ENCODE assay signal across 28 cellular contexts in the genomic region with DNA sequence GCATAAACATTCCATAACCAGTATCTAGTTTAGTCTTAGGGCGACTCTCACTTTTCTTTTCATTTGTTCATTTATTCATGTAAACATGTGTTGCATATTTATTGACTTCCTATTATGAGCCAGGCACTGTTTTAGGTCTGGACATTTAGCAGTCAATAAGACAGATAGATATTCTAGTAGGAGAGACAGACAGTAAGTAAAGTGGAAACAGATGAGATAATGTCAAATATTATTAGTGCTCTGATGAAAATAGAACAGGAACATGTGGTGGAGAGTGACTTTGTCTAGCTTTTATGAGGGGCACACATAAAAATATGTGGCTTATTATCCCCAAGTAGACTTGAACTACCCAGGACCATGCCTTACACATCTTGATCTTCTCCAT.
"Had no signal": no experiment of that assay in that cellular context is flagged by ENCODE, and none has a peak within 500 bp of the region (broad histone marks: within the 10 kb centered on the region; RNA-seq: fewer than 3 reads in every experiment).

No MANE protein-coding gene starts in this region.

- H3K9me3 ChIP-seq: esophagus squamous epithelium, right lobe of liver, testis, transverse colon had no signal

- H3K27ac ChIP-seq: right lobe of liver, skin epidermis, testis, transverse colon had no signal

- H3K4me1 Mint-ChIP-seq: activated CD4-positive, alpha-beta T cell treated with anti-CD3 and anti-CD28 coated beads, Interleukin-2, amount 10 ng/mL, durations not matched to agents 24 days and 14 days; activated naive CD4-positive, alpha-beta T cell treated with anti-CD3 and anti-CD28 coated beads, Interleukin-2, amount 10 ng/mL, durations not matched to agents 7 days and 5 days; activated naive CD8-positive, alpha-beta T cell treated with anti-CD3 and anti-CD28 coated beads, Interleukin-2, amount 10 ng/mL, durations not matched to agents 7 days and 5 days; central memory CD8-positive, alpha-beta T cell; naive B cell; T-helper 17 cell had no signal

- H3K27me3 ChIP-seq: esophagus squamous epithelium, right lobe of liver, testis, transverse colon had no signal

- H3K9me3 Mint-ChIP-seq: activated CD4-positive, alpha-beta memory T cell treated with anti-CD3 and anti-CD28 coated beads for 36 hours; activated CD4-positive, alpha-beta T cell treated with anti-CD3 and anti-CD28 coated beads, Interleukin-2, amount 10 ng/mL, durations not matched to agents 24 days and 14 days; activated naive CD4-positive, alpha-beta T cell treated with anti-CD3 and anti-CD28 coated beads, Interleukin-2, amount 10 ng/mL, durations not matched to agents 7 days and 5 days; activated naive CD8-positive, alpha-beta T cell treated with anti-CD3 and anti-CD28 coated beads, Interleukin-2, amount 10 ng/mL, durations not matched to agents 7 days and 5 days; activated T-cell treated with anti-CD3 and anti-CD28 coated beads, Interleukin-2, amount 50 U/mL, for 24 hours; central memory CD8-positive, alpha-beta T cell; dendritic cell treated with granulocyte-macrophage colony-stimulating factor and Interleukin-4, amounts not matched to agents 40 ng/mL and 50 ng/mL, for 4 days; endodermal cell; naive B cell had no signal

- H3K27me3 Mint-ChIP-seq: activated CD4-positive, alpha-beta memory T cell treated with anti-CD3 and anti-CD28 coated beads for 36 hours; activated naive CD4-positive, alpha-beta T cell treated with anti-CD3 and anti-CD28 coated beads, Interleukin-2, amount 10 ng/mL, durations not matched to agents 7 days and 5 days; activated T-cell treated with anti-CD3 and anti-CD28 coated beads, Interleukin-2, amount 50 U/mL, for 24 hours; central memory CD8-positive, alpha-beta T cell; dendritic cell treated with granulocyte-macrophage colony-stimulating factor and Interleukin-4, amounts not matched to agents 40 ng/mL and 50 ng/mL, for 4 days; T-helper 17 cell had no signal

- H3K4me3 ChIP-seq: esophagus squamous epithelium, right lobe of liver, skin epidermis, testis, transverse colon had no signal

- H3K4me1 ChIP-seq: right lobe of liver, testis, transverse colon had no signal

- H3K27ac Mint-ChIP-seq: activated CD4-positive, alpha-beta memory T cell treated with anti-CD3 and anti-CD28 coated beads for 36 hours; activated CD4-positive, alpha-beta T cell treated with anti-CD3 and anti-CD28 coated beads, Interleukin-2, amount 10 ng/mL, durations not matched to agents 24 days and 14 days; activated naive CD4-positive, alpha-beta T cell treated with anti-CD3 and anti-CD28 coated beads, Interleukin-2, amount 10 ng/mL, durations not matched to agents 7 days and 5 days; activated naive CD8-positive, alpha-beta T cell treated with anti-CD3 and anti-CD28 coated beads, Interleukin-2, amount 10 ng/mL, durations not matched to agents 7 days and 5 days; activated T-cell treated with anti-CD3 and anti-CD28 coated beads, Interleukin-2, amount 50 U/mL, for 24 hours; dendritic cell treated with granulocyte-macrophage colony-stimulating factor and Interleukin-4, amounts not matched to agents 40 ng/mL and 50 ng/mL, for 4 days; endodermal cell; naive B cell; T-helper 17 cell had no signal

- H3K36me3 Mint-ChIP-seq: activated CD4-positive, alpha-beta memory T cell treated with anti-CD3 and anti-CD28 coated beads for 36 hours; activated naive CD4-positive, alpha-beta T cell treated with anti-CD3 and anti-CD28 coated beads, Interleukin-2, amount 10 ng/mL, durations not matched to agents 7 days and 5 days; activated naive CD8-positive, alpha-beta T cell treated with anti-CD3 and anti-CD28 coated beads, Interleukin-2, amount 10 ng/mL, durations not matched to agents 7 days and 5 days; naive B cell had no signal

- H3K4me3 Mint-ChIP-seq: activated CD4-positive, alpha-beta memory T cell treated with anti-CD3 and anti-CD28 coated beads for 36 hours; activated CD4-positive, alpha-beta T cell treated with anti-CD3 and anti-CD28 coated beads, Interleukin-2, amount 10 ng/mL, durations not matched to agents 24 days and 14 days; activated naive CD4-positive, alpha-beta T cell treated with anti-CD3 and anti-CD28 coated beads, Interleukin-2, amount 10 ng/mL, durations not matched to agents 7 days and 5 days; activated naive CD8-positive, alpha-beta T cell treated with anti-CD3 and anti-CD28 coated beads, Interleukin-2, amount 10 ng/mL, durations not matched to agents 7 days and 5 days; activated T-cell treated with anti-CD3 and anti-CD28 coated beads, Interleukin-2, amount 50 U/mL, for 24 hours; central memory CD8-positive, alpha-beta T cell; dendritic cell treated with granulocyte-macrophage colony-stimulating factor and Interleukin-4, amounts not matched to agents 40 ng/mL and 50 ng/mL, for 4 days; endodermal cell; naive B cell; neural crest cell; T-helper 17 cell had no signal

- ATAC-seq: right lobe of liver; stimulated activated naive CD8-positive, alpha-beta T cell treated with anti-CD3 and anti-CD28 coated beads, Interleukin-15, Interleukin-2, amounts not matched to agents 100 U/mL and 50 U/mL, for 24 hours; T-helper 17 cell had no signal

- DNase-seq: activated CD4-positive, alpha-beta memory T cell treated with anti-CD3 and anti-CD28 coated beads for 36 hours; activated CD4-positive, alpha-beta T cell treated with anti-CD3 and anti-CD28 coated beads, Interleukin-2, amount 10 ng/mL, durations not matched to agents 24 days and 14 days; activated CD4-positive, CD25-positive, alpha-beta regulatory T cell treated with anti-CD3 and anti-CD28 coated beads, Interleukin-2, amount 50 U/mL, for 72 hours; activated CD8-positive, alpha-beta memory T cell treated with anti-CD3 and anti-CD28 coated beads, Interleukin-2, amount 50 U/mL, for 48 hours; activated gamma-delta T cell; activated naive CD4-positive, alpha-beta T cell treated with anti-CD3 and anti-CD28 coated beads, Interleukin-2, amount 10 ng/mL, durations not matched to agents 7 days and 5 days; activated naive CD8-positive, alpha-beta T cell treated with anti-CD3 and anti-CD28 coated beads, Interleukin-2, amount 10 ng/mL, durations not matched to agents 7 days and 5 days; activated T-cell treated with anti-CD3 and anti-CD28 coated beads, Interleukin-2, amount 50 U/mL, for 24 hours; amygdala; endodermal cell; esophagus squamous epithelium; foreskin melanocyte; glutamatergic neuron; naive B cell; occipital lobe; right lobe of liver; stimulated activated CD4-positive, alpha-beta T cell treated with anti-CD3 and anti-CD28 coated beads, Interleukin-12 subunit alpha, Interleukin-12 subunit beta, amount 100 ng/mL, for 4 hours; stimulated activated CD4-positive, alpha-beta T cell treated with anti-CD3 and anti-CD28 coated beads, Interleukin-4, amount 100 ng/mL, for 1 hour; stimulated activated naive CD8-positive, alpha-beta T cell treated with anti-CD3 and anti-CD28 coated beads, Interleukin-15, Interleukin-2, amounts not matched to agents 100 U/mL and 50 U/mL, for 24 hours; SW 1271; T-helper 17 cell; T1000; testis; transverse colon had no signal

- H3K36me3 ChIP-seq: esophagus squamous epithelium, right lobe of liver, transverse colon had no signal
